In the genomic region with DNA sequence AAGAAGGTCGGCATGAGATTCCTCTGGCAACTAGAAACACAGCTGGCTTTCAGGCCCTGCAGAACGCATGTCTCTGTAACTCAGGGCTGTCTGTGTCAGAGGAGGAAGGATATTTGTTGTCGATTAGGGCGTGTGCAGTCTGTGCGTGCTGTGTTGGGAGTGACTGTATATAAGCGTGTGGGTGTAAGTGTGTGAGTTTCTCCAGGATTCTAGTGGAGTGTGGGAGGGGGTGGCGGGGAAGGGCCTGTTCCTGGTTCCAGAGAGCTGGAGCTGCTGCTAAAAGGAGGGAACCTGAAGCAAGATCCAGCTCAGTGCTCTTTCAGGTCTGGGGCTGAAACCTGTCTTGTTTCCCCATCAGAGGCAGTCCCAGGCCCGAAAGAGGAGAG, we compare ENCODE assay signal across 13 cellular contexts.
DNase-seq lines count a peak whose midpoint lies in the region; ATAC-seq, FAIRE-seq and TF ChIP-seq lines count a peak whose summit lies in the region.
"Had no signal": no experiment of that assay in that cellular context is flagged by ENCODE, and none has a peak within 500 bp of the region (broad histone marks: within the 10 kb centered on the region; RNA-seq: fewer than 3 reads in every experiment).

No MANE protein-coding gene starts in this region.

- no peaks in the 10 kb centered on the region for H4K20me1 ChIP-seq in astrocyte (ENCODE audit: insufficient read depth, low read length)

- no peaks in the 10 kb centered on the region for H3K36me3 Mint-ChIP-seq in CD8-positive, alpha-beta memory T cell
- no peaks in the 10 kb centered on the region for H3K36me3 Mint-ChIP-seq in astrocyte (ENCODE audit: low read depth, unreplicated experiment)

- H3K27ac ChIP-seq in CD8-positive, alpha-beta memory T cell (ENCODE audit: low read depth, low read length) = peak overlapping the region; percentile 27
- H3K27ac ChIP-seq in astrocyte (ENCODE audit: low read depth, low read length) (no peak overlapping the region), prostate gland (peak overlapping the region in 1 of 2 donors; percentile 41)
- H3K27ac ChIP-seq: body of pancreas, thyroid gland had no signal

- POLR2A ChIA-PET in CD8-positive, alpha-beta memory T cell (lab: Charles Lee) = no interaction called here

- no peaks in the 10 kb centered on the region for H3K4me1 Mint-ChIP-seq in CD8-positive, alpha-beta memory T cell
- H3K4me1 Mint-ChIP-seq in astrocyte (ENCODE audit: low read depth, unreplicated experiment) = peaks cover 8% of the 10 kb centered on the region

- WGBS in prostate gland = 86% methylated on average over 8 of the region's 8 CpGs

- TF ChIP-seq POLR2A in prostate gland (IDR thresholded peaks at IDR 0.05) = no peak

- no peaks in the 10 kb centered on the region for H3K79me2 ChIP-seq in astrocyte (ENCODE audit: insufficient read depth, low read length)

- TF ChIP-seq CTCF in astrocyte (IDR thresholded peaks at IDR 0.05; ENCODE audit: insufficient read depth, low read depth, low read length) (no peak), prostate gland (IDR thresholded peaks at IDR 0.05) (no peak)

- H3K9me3 ChIP-seq in CD8-positive, alpha-beta memory T cell (ENCODE audit: low read length) = no peaks in the 10 kb centered on the region
- H3K9me3 ChIP-seq in astrocyte (ENCODE audit: insufficient read depth, low read depth, low read length) (no peaks in the 10 kb centered on the region), prostate gland (no peaks in the 10 kb centered on the region)
- H3K9me3 ChIP-seq: body of pancreas, thyroid gland had no signal

- intact Hi-C loops in left ventricle myocardium superior (cut with micrococcal nuclease) = loop anchor here (5.0 kb wide), 1 partner anchor 161 kb away; no protein-coding TSS in a partner anchor
- intact Hi-C loops in prostate gland (cut with DNase I) = loop anchor here (1.0 to 10.0 kb wide), 2 partner anchors 73 to 162 kb away; partner anchors contain the start of gene SLC16A1

- H3K27me3 ChIP-seq in CD8-positive, alpha-beta memory T cell (ENCODE audit: insufficient read depth, low read length, poor library complexity, severe bottlenecking) = no peaks in the 10 kb centered on the region
- H3K27me3 ChIP-seq in astrocyte (ENCODE audit: insufficient read depth, low read length) (no peaks in the 10 kb centered on the region), prostate gland (replicated peaks; ENCODE audit: insufficient read depth) (no peaks in the 10 kb centered on the region)
- H3K27me3 ChIP-seq: body of pancreas, thyroid gland had no signal

- H2AFZ ChIP-seq in astrocyte (ENCODE audit: low read depth, low read length) = peak overlapping the region; percentile 14

- ATAC-seq in left ventricle myocardium superior (peak; percentile 51), HG02870 (IDR thresholded peaks at IDR 0.05; ENCODE audit: unreplicated experiment) (no peak)

- H3K36me3 ChIP-seq in CD8-positive, alpha-beta memory T cell (ENCODE audit: insufficient read depth, low read length) = no peaks in the 10 kb centered on the region
- H3K36me3 ChIP-seq in astrocyte (ENCODE audit: insufficient read depth, low read length) (no peaks in the 10 kb centered on the region), prostate gland (no peaks in the 10 kb centered on the region)
- H3K36me3 ChIP-seq: thyroid gland had no signal

- DNase-seq in CD8-positive, alpha-beta memory T cell = no peak
- DNase-seq in astrocyte (ENCODE audit: low read depth) = peak; percentile 39
- no peak for DNase-seq in left ventricle myocardium superior
- peak; percentile 10 for DNase-seq in prostate gland (ENCODE audit: low spot score)
- no peak for DNase-seq in stimulated activated CD4-positive, alpha-beta T cell treated with anti-CD3 and anti-CD28 coated beads, Interleukin-4, amount 100 ng/mL, for 24 hours
- no peak for DNase-seq in LoVo (ENCODE audit: low spot score)
- no peak for DNase-seq in medulla oblongata (ENCODE audit: extremely low spot score)
- DNase-seq: activated CD4-positive, CD25-positive, alpha-beta regulatory T cell; activated T-cell treated with anti-CD3 and anti-CD28 coated beads, Interleukin-2, amount 50 U/mL, for 24 hours; body of pancreas; NCI-H345; thyroid gland had no signal

- H3K9me3 Mint-ChIP-seq in CD8-positive, alpha-beta memory T cell = no peaks in the 10 kb centered on the region
- H3K9me3 Mint-ChIP-seq in astrocyte (ENCODE audit: unreplicated experiment) = no peaks in the 10 kb centered on the region
- H3K9me3 Mint-ChIP-seq: activated T-cell treated with anti-CD3 and anti-CD28 coated beads, Interleukin-2, amount 50 U/mL, for 24 hours had no signal

- no peaks in the 10 kb centered on the region for H3K4me1 ChIP-seq in CD8-positive, alpha-beta memory T cell (ENCODE audit: insufficient read depth, low read length)
- no peaks in the 10 kb centered on the region for H3K4me1 ChIP-seq in astrocyte (ENCODE audit: insufficient read depth, low read length)
- H3K4me1 ChIP-seq in prostate gland (replicated peaks) = no peaks in the 10 kb centered on the region
- H3K4me1 ChIP-seq: body of pancreas, thyroid gland had no signal

- H3K4me3 ChIP-seq in CD8-positive, alpha-beta memory T cell (ENCODE audit: low read length) = no peak overlapping the region
- no peak overlapping the region for H3K4me3 ChIP-seq in astrocyte (ENCODE audit: insufficient read depth, low read depth, low read length)
- H3K4me3 ChIP-seq in prostate gland = no peak overlapping the region
- H3K4me3 ChIP-seq: body of pancreas, thyroid gland had no signal

- H3K9ac ChIP-seq in astrocyte (ENCODE audit: low read length) = no peak overlapping the region

- FAIRE-seq in astrocyte (lab: Jason Lieb, UNC) = no peak

- H3K4me2 ChIP-seq in astrocyte (ENCODE audit: low read length) = no peak overlapping the region

- no peak overlapping the region for H3K4me3 Mint-ChIP-seq in CD8-positive, alpha-beta memory T cell
- no peak overlapping the region for H3K4me3 Mint-ChIP-seq in astrocyte (ENCODE audit: unreplicated experiment)
- H3K4me3 Mint-ChIP-seq: activated T-cell treated with anti-CD3 and anti-CD28 coated beads, Interleukin-2, amount 50 U/mL, for 24 hours had no signal

- CTCF ChIA-PET in CD8-positive, alpha-beta memory T cell (lab: Charles Lee) = interaction anchor here (1.4 to 1.7 kb wide), 3 partner anchors 165 to 795 kb away, joined by 3 to 13 read pairs (median 4); partner anchors contain the start of gene LRIG2

- no peak overlapping the region for H3K27ac Mint-ChIP-seq in CD8-positive, alpha-beta memory T cell
- H3K27ac Mint-ChIP-seq in astrocyte (ENCODE audit: unreplicated experiment) = peak overlapping the region; percentile 20
- H3K27ac Mint-ChIP-seq: activated T-cell treated with anti-CD3 and anti-CD28 coated beads, Interleukin-2, amount 50 U/mL, for 24 hours had no signal

- peaks cover 3 to 11% of the 10 kb centered on the region in 2 donors for H3K27me3 Mint-ChIP-seq in CD8-positive, alpha-beta memory T cell
- H3K27me3 Mint-ChIP-seq in astrocyte (ENCODE audit: low read depth, unreplicated experiment) = peaks cover 8% of the 10 kb centered on the region

Comparison
In these comparisons a context has a peak if more than half of its experiments do, and no peak if none do; other contexts are left out.
1. DNase-seq: peak in astrocyte (single experiment) and prostate gland (single experiment); none in CD8-positive, alpha-beta memory T cell (0 of 5), left ventricle myocardium superior (single experiment), stimulated activated CD4-positive, alpha-beta T cell treated with anti-CD3 and anti-CD28 coated beads, Interleukin-4, amount 100 ng/mL, for 24 hours (single experiment), LoVo (single experiment) and medulla oblongata (single experiment).